Comparison of ENCODE assay signal across 9 cellular contexts in genomic region chr9:19232117-19232829, GRCh38. TPM values are rescaled to one million over a fixed set of nuclear protein-coding genes. Genes with fewer than 3 reads are reported as not detected.
DNase-seq lines count a peak whose midpoint lies in the region; ATAC-seq and TF ChIP-seq lines count a peak whose summit lies in the region.
"Had no signal": no experiment of that assay in that cellular context is flagged by ENCODE, and none has a peak within 500 bp of the region (broad histone marks: within the 10 kb centered on the region; RNA-seq: fewer than 3 reads in every experiment).

No MANE protein-coding gene starts in this region.

- TF ChIP-seq POLR2A in adrenal gland (IDR thresholded peaks at IDR 0.05) = no peak

- H3K36me3 ChIP-seq in cardiac muscle cell = no peaks in the 10 kb centered on the region
- no peaks in the 10 kb centered on the region for H3K36me3 ChIP-seq in adrenal gland (replicated peaks in 1 of 2)
- H3K36me3 ChIP-seq in upper lobe of right lung = no peaks in the 10 kb centered on the region

- peaks cover 18% of the 10 kb centered on the region for H3K4me1 ChIP-seq in cardiac muscle cell (ENCODE audit: low read depth)
- H3K4me1 ChIP-seq in adrenal gland (replicated peaks in 1 of 2) = peaks cover 7 to 30% of the 10 kb centered on the region in 2 donors
- H3K4me1 ChIP-seq in upper lobe of right lung = peaks cover 23% of the 10 kb centered on the region

- H3K27ac ChIP-seq in cardiac muscle cell = peak overlapping the region; percentile 94
- peak overlapping the region in 4 of 5 donors; percentile 8 to 99 (median 99) for H3K27ac ChIP-seq in adrenal gland
- H3K27ac ChIP-seq in upper lobe of right lung = peak overlapping the region; percentile 98

- H3K4me1 Mint-ChIP-seq in CD14-positive monocyte = peaks cover 18% of the 10 kb centered on the region

- H3K27me3 Mint-ChIP-seq in CD14-positive monocyte (ENCODE audit: low read depth in 3 of 3) = peaks cover 2 to 3% (median 2%) of the 10 kb centered on the region in 3 donors

- no peaks in the 10 kb centered on the region for H3K9me3 ChIP-seq in cardiac muscle cell (ENCODE audit: low read depth)
- H3K9me3 ChIP-seq in adrenal gland (replicated peaks in 1 of 3) = no peaks in the 10 kb centered on the region
- no peaks in the 10 kb centered on the region for H3K9me3 ChIP-seq in upper lobe of right lung

- H3K27me3 ChIP-seq in cardiac muscle cell (no peaks in the 10 kb centered on the region), adrenal gland (no peaks in the 10 kb centered on the region), upper lobe of right lung (no peaks in the 10 kb centered on the region)

- intact Hi-C loops in Right ventricle myocardium superior (cut with DNase I) = loop anchor here (2.0 kb wide), 1 partner anchor 29 kb away; no protein-coding TSS in a partner anchor
- intact Hi-C loops in adrenal gland (cut with DNase I) = no loop called here
- intact Hi-C loops in upper lobe of right lung (cut with DNase I) = no loop called here
- intact Hi-C loops in CD14-positive monocyte (cut with micrococcal nuclease) = loop anchor here in 1 of 2 donors (5.0 kb wide), 1 partner anchor 50 kb away; no protein-coding TSS in a partner anchor

- no peak for ATAC-seq in Right ventricle myocardium superior (ENCODE audit: poor library complexity)
- no peak for ATAC-seq in upper lobe of right lung
- ATAC-seq in HG03097 (IDR thresholded peaks at IDR 0.05; ENCODE audit: low FRiP score, unreplicated experiment) = no peak

- H3K36me3 Mint-ChIP-seq in CD14-positive monocyte = peaks cover 3 to 8% of the 10 kb centered on the region in 2 donors

- TF ChIP-seq CTCF in cardiac muscle cell (IDR thresholded peaks at IDR 0.05; ENCODE audit: low read depth, low read length) = no peak
- no peak for TF ChIP-seq CTCF in adrenal gland (IDR thresholded peaks at IDR 0.05)
- no peak for TF ChIP-seq CTCF in upper lobe of right lung (IDR thresholded peaks at IDR 0.05)
- TF ChIP-seq CTCF in CD14-positive monocyte (IDR thresholded peaks at IDR 0.05) = no peak

- H3K9me3 Mint-ChIP-seq in CD14-positive monocyte = peaks cover 0 to 2% (median 0%) of the 10 kb centered on the region in 7 donors
- H3K9me3 Mint-ChIP-seq: brain had no signal

- H3K4me3 ChIP-seq in cardiac muscle cell (peak overlapping the region; percentile 75), adrenal gland (peak overlapping the region in 2 of 4 donors; percentile 97 to 100), upper lobe of right lung (peak overlapping the region; percentile 94)

- 8 to 13% (median 9%) methylated on average over 9 of the region's 9 CpGs for WGBS in adrenal gland, 4 donors

- no peak overlapping the region for H3K27ac Mint-ChIP-seq in CD14-positive monocyte
- H3K27ac Mint-ChIP-seq: brain had no signal

- DNase-seq in cardiac muscle cell (ENCODE audit: low read depth in 1 of 2, low spot score in 1 of 2) = no peak
- no peak for DNase-seq in Right ventricle myocardium superior
- no peak for DNase-seq in adrenal gland
- peak; percentile 9 for DNase-seq in kidney tubule cell (ENCODE audit: low spot score)
- DNase-seq in upper lobe of right lung = no peak
- no peak for DNase-seq in CD14-positive monocyte (ENCODE audit: low spot score)
- no peak for DNase-seq in DMS114 treated with DMSO at 0.1 percent for 48 hours (lab: John Stamatoyannopoulos, UW; ENCODE audit: unreplicated experiment)

- H3K4me3 Mint-ChIP-seq in CD14-positive monocyte = no peak overlapping the region
- H3K4me3 Mint-ChIP-seq: brain had no signal

RNA-seq across cellular contexts. Expression of gene DENND4C, which starts 1.8 kb away (rescaled TPM):
- total RNA-seq in cardiac muscle cell (35.6 and 51.0 TPM in 2 replicates), Right ventricle myocardium superior (20.8 TPM), adrenal gland (10 to 100 TPM; 34.6 to 81.6 (median 52.1) TPM), upper lobe of right lung (105 TPM)
- polyA plus RNA-seq in cardiac muscle cell (19.3 and 21.8 TPM in 2 replicates), adrenal gland (10 to 100 TPM in 1 of 3 donors, 1 to 10 TPM in 2; 5.0 to 29.7 (median 7.0) TPM), CD14-positive monocyte (10 to 100 TPM in 1 of 2 donors, 1 to 10 TPM in 1; 8.1 to 12.7 TPM)
